In the genomic region with DNA sequence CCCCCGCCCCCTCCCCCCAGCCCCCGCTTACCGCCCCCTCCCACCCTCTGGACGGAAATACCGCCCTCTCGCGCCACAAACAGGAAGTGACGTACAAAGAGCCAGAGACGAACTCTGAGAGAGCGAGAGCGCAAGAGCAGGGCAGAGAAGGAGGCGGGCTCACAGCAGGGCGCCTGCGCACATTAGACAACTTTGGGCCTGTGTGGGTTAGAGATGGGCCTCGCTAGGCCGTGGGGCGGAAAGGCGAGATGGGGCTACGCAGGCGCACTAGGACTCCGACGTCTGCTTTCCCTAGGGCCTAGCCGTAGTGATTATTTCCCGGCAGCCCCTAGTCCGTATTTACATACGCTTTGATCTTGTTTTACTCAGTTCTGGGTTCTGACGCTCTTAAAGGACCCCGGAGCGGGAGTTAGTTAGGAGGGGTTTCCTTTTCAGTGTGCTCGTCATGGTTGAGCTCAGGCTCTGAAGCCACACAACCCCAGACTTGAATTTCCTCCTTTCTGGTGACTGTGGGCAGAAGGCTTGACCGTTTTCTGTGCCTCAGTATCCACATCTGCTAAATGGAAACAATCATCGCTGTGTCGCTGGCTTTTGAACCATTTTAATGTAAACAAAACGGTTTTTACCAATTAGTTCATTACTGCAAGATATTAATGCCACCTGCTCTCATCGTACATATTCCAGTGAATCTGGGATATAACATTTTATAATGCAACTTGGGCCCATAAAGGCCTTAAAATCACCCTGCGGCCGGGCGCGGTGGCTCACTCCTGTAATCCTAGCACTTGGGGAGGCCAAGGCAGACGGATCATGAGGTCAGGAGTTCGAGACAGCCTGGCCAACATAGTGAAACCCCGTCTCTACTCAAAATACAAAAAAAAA, we compare ENCODE assay signal across 1 cellular context.
TF ChIP-seq lines count a peak whose summit lies in the region.

No MANE protein-coding gene starts in this region.

TF ChIP-seq in K562, 482 proteins besides CTCF, POLR2A, EP300 and RAD21 (continued from another document and continues in another):
- TF ChIP-seq, protein P1, sequence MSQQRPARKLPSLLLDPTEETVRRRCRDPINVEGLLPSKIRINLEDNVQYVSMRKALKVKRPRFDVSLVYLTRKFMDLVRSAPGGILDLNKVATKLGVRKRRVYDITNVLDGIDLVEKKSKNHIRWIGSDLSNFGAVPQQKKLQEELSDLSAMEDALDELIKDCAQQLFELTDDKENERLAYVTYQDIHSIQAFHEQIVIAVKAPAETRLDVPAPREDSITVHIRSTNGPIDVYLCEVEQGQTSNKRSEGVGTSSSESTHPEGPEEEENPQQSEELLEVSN (IDR thresholded peaks at IDR 0.05; ENCODE audit: borderline replicate concordance in 1 of 2, extremely low read depth in 1 of 2, insufficient read depth in 1 of 2, insufficient read length in 1 of 2, low read depth in 1 of 2, low read length in 1 of 2, poor library complexity in 1 of 2, severe bottlenecking in 1 of 2), result no peak
- no peak for TF ChIP-seq PTBP1 (IDR thresholded peaks at IDR 0.05; ENCODE audit: low read depth, low read length)
- TF ChIP-seq, protein P2, sequence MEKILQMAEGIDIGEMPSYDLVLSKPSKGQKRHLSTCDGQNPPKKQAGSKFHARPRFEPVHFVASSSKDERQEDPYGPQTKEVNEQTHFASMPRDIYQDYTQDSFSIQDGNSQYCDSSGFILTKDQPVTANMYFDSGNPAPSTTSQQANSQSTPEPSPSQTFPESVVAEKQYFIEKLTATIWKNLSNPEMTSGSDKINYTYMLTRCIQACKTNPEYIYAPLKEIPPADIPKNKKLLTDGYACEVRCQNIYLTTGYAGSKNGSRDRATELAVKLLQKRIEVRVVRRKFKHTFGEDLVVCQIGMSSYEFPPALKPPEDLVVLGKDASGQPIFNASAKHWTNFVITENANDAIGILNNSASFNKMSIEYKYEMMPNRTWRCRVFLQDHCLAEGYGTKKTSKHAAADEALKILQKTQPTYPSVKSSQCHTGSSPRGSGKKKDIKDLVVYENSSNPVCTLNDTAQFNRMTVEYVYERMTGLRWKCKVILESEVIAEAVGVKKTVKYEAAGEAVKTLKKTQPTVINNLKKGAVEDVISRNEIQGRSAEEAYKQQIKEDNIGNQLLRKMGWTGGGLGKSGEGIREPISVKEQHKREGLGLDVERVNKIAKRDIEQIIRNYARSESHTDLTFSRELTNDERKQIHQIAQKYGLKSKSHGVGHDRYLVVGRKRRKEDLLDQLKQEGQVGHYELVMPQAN (IDR thresholded peaks at IDR 0.05; ENCODE audit: borderline replicate concordance), result no peak
- TF ChIP-seq TCFL5 (CRISPR knock-in tag; conservative IDR thresholded peaks at IDR 0.05), result no peak
- TF ChIP-seq TSC22D4 (tag; IDR thresholded peaks at IDR 0.05), result no peak
- 0 out of 2 replicates have a peak, but pooled peaks have one; percentile 49 for TF ChIP-seq BRD4 (IDR thresholded peaks at IDR 0.05)
- TF ChIP-seq CBFA2T2 (conservative IDR thresholded peaks at IDR 0.05), result no peak
- TF ChIP-seq, protein P3, sequence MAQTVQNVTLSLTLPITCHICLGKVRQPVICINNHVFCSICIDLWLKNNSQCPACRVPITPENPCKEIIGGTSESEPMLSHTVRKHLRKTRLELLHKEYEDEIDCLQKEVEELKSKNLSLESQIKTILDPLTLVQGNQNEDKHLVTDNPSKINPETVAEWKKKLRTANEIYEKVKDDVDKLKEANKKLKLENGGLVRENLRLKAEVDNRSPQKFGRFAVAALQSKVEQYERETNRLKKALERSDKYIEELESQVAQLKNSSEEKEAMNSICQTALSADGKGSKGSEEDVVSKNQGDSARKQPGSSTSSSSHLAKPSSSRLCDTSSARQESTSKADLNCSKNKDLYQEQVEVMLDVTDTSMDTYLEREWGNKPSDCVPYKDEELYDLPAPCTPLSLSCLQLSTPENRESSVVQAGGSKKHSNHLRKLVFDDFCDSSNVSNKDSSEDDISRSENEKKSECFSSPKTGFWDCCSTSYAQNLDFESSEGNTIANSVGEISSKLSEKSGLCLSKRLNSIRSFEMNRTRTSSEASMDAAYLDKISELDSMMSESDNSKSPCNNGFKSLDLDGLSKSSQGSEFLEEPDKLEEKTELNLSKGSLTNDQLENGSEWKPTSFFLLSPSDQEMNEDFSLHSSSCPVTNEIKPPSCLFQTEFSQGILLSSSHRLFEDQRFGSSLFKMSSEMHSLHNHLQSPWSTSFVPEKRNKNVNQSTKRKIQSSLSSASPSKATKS (CRISPR knock-in tag; IDR thresholded peaks at IDR 0.05), result no peak
- TF ChIP-seq ZNF324 (CRISPR knock-in tag; IDR thresholded peaks at IDR 0.05), result no peak
- peak; percentile 68 for TF ChIP-seq MTA3 (IDR thresholded peaks at IDR 0.05; ENCODE audit: borderline replicate concordance)
- TF ChIP-seq HMG20B (CRISPR knock-in tag; IDR thresholded peaks at IDR 0.05), result no peak
- TF ChIP-seq ZNF165 (CRISPR knock-in tag; IDR thresholded peaks at IDR 0.05; ENCODE audit: borderline replicate concordance), result no peak
- TF ChIP-seq ELF1 (tag; IDR thresholded peaks at IDR 0.05), result no peak
- no peak; the same call in 1 of the 2 replicates for TF ChIP-seq TAF7 (tag; IDR thresholded peaks at IDR 0.05)
- TF ChIP-seq, protein P4, sequence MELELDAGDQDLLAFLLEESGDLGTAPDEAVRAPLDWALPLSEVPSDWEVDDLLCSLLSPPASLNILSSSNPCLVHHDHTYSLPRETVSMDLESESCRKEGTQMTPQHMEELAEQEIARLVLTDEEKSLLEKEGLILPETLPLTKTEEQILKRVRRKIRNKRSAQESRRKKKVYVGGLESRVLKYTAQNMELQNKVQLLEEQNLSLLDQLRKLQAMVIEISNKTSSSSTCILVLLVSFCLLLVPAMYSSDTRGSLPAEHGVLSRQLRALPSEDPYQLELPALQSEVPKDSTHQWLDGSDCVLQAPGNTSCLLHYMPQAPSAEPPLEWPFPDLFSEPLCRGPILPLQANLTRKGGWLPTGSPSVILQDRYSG (tag; conservative IDR thresholded peaks at IDR 0.05; ENCODE audit: low read depth), result peak; percentile 91
- TF ChIP-seq, protein P5, sequence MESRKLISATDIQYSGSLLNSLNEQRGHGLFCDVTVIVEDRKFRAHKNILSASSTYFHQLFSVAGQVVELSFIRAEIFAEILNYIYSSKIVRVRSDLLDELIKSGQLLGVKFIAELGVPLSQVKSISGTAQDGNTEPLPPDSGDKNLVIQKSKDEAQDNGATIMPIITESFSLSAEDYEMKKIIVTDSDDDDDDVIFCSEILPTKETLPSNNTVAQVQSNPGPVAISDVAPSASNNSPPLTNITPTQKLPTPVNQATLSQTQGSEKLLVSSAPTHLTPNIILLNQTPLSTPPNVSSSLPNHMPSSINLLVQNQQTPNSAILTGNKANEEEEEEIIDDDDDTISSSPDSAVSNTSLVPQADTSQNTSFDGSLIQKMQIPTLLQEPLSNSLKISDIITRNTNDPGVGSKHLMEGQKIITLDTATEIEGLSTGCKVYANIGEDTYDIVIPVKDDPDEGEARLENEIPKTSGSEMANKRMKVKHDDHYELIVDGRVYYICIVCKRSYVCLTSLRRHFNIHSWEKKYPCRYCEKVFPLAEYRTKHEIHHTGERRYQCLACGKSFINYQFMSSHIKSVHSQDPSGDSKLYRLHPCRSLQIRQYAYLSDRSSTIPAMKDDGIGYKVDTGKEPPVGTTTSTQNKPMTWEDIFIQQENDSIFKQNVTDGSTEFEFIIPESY (CRISPR knock-in tag; IDR thresholded peaks at IDR 0.05), result 0 out of 2 replicates have a peak, but pooled peaks have one; percentile 33
- 0 out of 2 replicates have a peak, but pooled peaks have one; percentile 11 for TF ChIP-seq CC2D1A (IDR thresholded peaks at IDR 0.05)
- TF ChIP-seq, protein P6, sequence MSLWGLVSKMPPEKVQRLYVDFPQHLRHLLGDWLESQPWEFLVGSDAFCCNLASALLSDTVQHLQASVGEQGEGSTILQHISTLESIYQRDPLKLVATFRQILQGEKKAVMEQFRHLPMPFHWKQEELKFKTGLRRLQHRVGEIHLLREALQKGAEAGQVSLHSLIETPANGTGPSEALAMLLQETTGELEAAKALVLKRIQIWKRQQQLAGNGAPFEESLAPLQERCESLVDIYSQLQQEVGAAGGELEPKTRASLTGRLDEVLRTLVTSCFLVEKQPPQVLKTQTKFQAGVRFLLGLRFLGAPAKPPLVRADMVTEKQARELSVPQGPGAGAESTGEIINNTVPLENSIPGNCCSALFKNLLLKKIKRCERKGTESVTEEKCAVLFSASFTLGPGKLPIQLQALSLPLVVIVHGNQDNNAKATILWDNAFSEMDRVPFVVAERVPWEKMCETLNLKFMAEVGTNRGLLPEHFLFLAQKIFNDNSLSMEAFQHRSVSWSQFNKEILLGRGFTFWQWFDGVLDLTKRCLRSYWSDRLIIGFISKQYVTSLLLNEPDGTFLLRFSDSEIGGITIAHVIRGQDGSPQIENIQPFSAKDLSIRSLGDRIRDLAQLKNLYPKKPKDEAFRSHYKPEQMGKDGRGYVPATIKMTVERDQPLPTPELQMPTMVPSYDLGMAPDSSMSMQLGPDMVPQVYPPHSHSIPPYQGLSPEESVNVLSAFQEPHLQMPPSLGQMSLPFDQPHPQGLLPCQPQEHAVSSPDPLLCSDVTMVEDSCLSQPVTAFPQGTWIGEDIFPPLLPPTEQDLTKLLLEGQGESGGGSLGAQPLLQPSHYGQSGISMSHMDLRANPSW (CRISPR knock-in tag; IDR thresholded peaks at IDR 0.05), result peak; percentile 93; the same call in 1 of the 2 replicates
- TF ChIP-seq, protein P7, sequence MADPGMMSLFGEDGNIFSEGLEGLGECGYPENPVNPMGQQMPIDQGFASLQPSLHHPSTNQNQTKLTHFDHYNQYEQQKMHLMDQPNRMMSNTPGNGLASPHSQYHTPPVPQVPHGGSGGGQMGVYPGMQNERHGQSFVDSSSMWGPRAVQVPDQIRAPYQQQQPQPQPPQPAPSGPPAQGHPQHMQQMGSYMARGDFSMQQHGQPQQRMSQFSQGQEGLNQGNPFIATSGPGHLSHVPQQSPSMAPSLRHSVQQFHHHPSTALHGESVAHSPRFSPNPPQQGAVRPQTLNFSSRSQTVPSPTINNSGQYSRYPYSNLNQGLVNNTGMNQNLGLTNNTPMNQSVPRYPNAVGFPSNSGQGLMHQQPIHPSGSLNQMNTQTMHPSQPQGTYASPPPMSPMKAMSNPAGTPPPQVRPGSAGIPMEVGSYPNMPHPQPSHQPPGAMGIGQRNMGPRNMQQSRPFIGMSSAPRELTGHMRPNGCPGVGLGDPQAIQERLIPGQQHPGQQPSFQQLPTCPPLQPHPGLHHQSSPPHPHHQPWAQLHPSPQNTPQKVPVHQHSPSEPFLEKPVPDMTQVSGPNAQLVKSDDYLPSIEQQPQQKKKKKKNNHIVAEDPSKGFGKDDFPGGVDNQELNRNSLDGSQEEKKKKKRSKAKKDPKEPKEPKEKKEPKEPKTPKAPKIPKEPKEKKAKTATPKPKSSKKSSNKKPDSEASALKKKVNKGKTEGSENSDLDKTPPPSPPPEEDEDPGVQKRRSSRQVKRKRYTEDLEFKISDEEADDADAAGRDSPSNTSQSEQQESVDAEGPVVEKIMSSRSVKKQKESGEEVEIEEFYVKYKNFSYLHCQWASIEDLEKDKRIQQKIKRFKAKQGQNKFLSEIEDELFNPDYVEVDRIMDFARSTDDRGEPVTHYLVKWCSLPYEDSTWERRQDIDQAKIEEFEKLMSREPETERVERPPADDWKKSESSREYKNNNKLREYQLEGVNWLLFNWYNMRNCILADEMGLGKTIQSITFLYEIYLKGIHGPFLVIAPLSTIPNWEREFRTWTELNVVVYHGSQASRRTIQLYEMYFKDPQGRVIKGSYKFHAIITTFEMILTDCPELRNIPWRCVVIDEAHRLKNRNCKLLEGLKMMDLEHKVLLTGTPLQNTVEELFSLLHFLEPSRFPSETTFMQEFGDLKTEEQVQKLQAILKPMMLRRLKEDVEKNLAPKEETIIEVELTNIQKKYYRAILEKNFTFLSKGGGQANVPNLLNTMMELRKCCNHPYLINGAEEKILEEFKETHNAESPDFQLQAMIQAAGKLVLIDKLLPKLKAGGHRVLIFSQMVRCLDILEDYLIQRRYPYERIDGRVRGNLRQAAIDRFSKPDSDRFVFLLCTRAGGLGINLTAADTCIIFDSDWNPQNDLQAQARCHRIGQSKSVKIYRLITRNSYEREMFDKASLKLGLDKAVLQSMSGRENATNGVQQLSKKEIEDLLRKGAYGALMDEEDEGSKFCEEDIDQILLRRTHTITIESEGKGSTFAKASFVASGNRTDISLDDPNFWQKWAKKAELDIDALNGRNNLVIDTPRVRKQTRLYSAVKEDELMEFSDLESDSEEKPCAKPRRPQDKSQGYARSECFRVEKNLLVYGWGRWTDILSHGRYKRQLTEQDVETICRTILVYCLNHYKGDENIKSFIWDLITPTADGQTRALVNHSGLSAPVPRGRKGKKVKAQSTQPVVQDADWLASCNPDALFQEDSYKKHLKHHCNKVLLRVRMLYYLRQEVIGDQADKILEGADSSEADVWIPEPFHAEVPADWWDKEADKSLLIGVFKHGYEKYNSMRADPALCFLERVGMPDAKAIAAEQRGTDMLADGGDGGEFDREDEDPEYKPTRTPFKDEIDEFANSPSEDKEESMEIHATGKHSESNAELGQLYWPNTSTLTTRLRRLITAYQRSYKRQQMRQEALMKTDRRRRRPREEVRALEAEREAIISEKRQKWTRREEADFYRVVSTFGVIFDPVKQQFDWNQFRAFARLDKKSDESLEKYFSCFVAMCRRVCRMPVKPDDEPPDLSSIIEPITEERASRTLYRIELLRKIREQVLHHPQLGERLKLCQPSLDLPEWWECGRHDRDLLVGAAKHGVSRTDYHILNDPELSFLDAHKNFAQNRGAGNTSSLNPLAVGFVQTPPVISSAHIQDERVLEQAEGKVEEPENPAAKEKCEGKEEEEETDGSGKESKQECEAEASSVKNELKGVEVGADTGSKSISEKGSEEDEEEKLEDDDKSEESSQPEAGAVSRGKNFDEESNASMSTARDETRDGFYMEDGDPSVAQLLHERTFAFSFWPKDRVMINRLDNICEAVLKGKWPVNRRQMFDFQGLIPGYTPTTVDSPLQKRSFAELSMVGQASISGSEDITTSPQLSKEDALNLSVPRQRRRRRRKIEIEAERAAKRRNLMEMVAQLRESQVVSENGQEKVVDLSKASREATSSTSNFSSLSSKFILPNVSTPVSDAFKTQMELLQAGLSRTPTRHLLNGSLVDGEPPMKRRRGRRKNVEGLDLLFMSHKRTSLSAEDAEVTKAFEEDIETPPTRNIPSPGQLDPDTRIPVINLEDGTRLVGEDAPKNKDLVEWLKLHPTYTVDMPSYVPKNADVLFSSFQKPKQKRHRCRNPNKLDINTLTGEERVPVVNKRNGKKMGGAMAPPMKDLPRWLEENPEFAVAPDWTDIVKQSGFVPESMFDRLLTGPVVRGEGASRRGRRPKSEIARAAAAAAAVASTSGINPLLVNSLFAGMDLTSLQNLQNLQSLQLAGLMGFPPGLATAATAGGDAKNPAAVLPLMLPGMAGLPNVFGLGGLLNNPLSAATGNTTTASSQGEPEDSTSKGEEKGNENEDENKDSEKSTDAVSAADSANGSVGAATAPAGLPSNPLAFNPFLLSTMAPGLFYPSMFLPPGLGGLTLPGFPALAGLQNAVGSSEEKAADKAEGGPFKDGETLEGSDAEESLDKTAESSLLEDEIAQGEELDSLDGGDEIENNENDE (IDR thresholded peaks at IDR 0.05; ENCODE audit: low read depth, low read length), result no peak
- TF ChIP-seq, protein P8, sequence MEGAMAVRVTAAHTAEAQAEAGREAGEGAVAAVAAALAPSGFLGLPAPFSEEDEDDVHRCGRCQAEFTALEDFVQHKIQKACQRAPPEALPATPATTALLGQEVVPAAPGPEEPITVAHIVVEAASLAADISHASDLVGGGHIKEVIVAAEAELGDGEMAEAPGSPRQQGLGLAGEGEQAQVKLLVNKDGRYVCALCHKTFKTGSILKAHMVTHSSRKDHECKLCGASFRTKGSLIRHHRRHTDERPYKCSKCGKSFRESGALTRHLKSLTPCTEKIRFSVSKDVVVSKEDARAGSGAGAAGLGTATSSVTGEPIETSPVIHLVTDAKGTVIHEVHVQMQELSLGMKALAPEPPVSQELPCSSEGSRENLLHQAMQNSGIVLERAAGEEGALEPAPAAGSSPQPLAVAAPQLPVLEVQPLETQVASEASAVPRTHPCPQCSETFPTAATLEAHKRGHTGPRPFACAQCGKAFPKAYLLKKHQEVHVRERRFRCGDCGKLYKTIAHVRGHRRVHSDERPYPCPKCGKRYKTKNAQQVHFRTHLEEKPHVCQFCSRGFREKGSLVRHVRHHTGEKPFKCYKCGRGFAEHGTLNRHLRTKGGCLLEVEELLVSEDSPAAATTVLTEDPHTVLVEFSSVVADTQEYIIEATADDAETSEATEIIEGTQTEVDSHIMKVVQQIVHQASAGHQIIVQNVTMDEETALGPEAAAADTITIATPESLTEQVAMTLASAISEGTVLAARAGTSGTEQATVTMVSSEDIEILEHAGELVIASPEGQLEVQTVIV (CRISPR knock-in tag; IDR thresholded peaks at IDR 0.05; ENCODE audit: borderline replicate concordance), result no peak
